ENCODE assay signal across 19 cellular contexts in the genomic region with DNA sequence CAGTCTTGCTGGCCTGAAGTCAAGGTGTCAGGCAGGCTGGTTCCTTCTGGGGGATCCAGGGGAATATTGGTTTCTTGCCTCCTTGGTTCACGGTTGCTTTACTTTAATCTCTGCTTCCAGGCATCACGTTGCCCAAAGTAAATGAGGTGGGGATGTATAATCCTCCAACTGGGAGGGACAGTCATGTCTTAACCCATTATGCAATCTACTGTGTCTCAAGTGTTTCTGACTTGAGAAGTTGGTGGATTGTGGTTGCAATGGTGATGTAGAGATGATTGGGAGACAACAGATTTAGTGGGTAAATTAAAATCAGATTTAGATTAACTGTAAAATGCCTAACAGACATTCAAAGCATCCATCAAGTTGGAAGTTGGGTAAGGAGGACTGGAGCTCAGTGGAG.
"Had no signal": no experiment of that assay in that cellular context is flagged by ENCODE, and none has a peak within 500 bp of the region (broad histone marks: within the 10 kb centered on the region; RNA-seq: fewer than 3 reads in every experiment).

No MANE protein-coding gene starts in this region.

- H3K4me3 ChIP-seq: hepatocyte, tibial artery, uterus had no signal

- H3K9me3 ChIP-seq: tibial artery, uterus had no signal

- H3K36me3 ChIP-seq: tibial artery, uterus had no signal

- DNase-seq: activated CD4-positive, alpha-beta memory T cell treated with anti-CD3 and anti-CD28 coated beads for 36 hours; activated CD4-positive, alpha-beta T cell treated with anti-CD3 and anti-CD28 coated beads for 4 hours; activated T-cell treated with anti-CD3 and anti-CD28 coated beads for 4 hours; dermis blood vessel endothelial cell; effector memory CD4-positive, alpha-beta T cell; foreskin fibroblast; left cardiac atrium; mesendoderm; naive thymus-derived CD4-positive, alpha-beta T cell; nucleus accumbens; stimulated activated CD4-positive, alpha-beta T cell treated with anti-CD3 and anti-CD28 coated beads, Interleukin-1b, Interleukin-23, amount 100 ng/mL, for 48 hours; stimulated activated naive CD4-positive, alpha-beta T cell treated with Interleukin-2 at 50 U/mL for 16 hours; substantia nigra; tibial artery; uterus had no signal

- H3K4me1 ChIP-seq: tibial artery, uterus had no signal

- H3K4me1 Mint-ChIP-seq: WTC11 had no signal

- H3K27me3 ChIP-seq: hepatocyte, tibial artery, uterus had no signal

- H3K27ac Mint-ChIP-seq: activated CD4-positive, alpha-beta memory T cell treated with anti-CD3 and anti-CD28 coated beads for 36 hours; activated naive CD8-positive, alpha-beta T cell; naive thymus-derived CD4-positive, alpha-beta T cell; T-helper 2 cell treated with Interferon-gamma antibody and Interleukin-4, amounts not matched to agents 5 μg/mL and 100 μg/mL, for 36 hours; WTC11 had no signal

- H3K27me3 Mint-ChIP-seq: activated naive CD8-positive, alpha-beta T cell had no signal

- H3K27ac ChIP-seq: hepatocyte, tibial artery, uterus had no signal

- H3K4me3 Mint-ChIP-seq: activated CD4-positive, alpha-beta memory T cell treated with anti-CD3 and anti-CD28 coated beads for 36 hours; activated naive CD8-positive, alpha-beta T cell; naive thymus-derived CD4-positive, alpha-beta T cell; T-helper 2 cell treated with Interferon-gamma antibody and Interleukin-4, amounts not matched to agents 5 μg/mL and 100 μg/mL, for 36 hours; WTC11 had no signal

- ATAC-seq: left cardiac atrium; naive thymus-derived CD4-positive, alpha-beta T cell; WTC11 had no signal
